ENCODE assay signal across 1 cellular context in genomic region chr7:2689343-2689847, GRCh38.
TF ChIP-seq lines count a peak whose summit lies in the region.

No MANE protein-coding gene starts in this region.

TF ChIP-seq in GM23338, 12 proteins besides CTCF, POLR2A, EP300 and RAD21:
- TF ChIP-seq POLR2AphosphoS5 (IDR thresholded peaks at IDR 0.05; ENCODE audit: low read depth) (no peak), ZNF462 (CRISPR knock-in tag; IDR thresholded peaks at IDR 0.05) (no peak), ETS1 (IDR thresholded peaks at IDR 0.05) (no peak), ZNF114 (CRISPR knock-in tag; IDR thresholded peaks at IDR 0.05) (no peak), EZH2phosphoT487 (IDR thresholded peaks at IDR 0.05; ENCODE audit: unreplicated experiment) (no peak), JUNB (IDR thresholded peaks at IDR 0.05; ENCODE audit: unreplicated experiment) (no peak), EZH2 (IDR thresholded peaks at IDR 0.05; ENCODE audit: low read depth, unreplicated experiment) (no peak), CREB1 (CRISPR knock-in tag; IDR thresholded peaks at IDR 0.05; ENCODE audit: low read depth) (no peak), ZNF331 (CRISPR knock-in tag; IDR thresholded peaks at IDR 0.05; ENCODE audit: low read depth) (no peak), STAT1 (IDR thresholded peaks at IDR 0.05; ENCODE audit: unreplicated experiment) (no peak), NANOG (IDR thresholded peaks at IDR 0.05; ENCODE audit: borderline replicate concordance) (no peak), REST (IDR thresholded peaks at IDR 0.05; ENCODE audit: unreplicated experiment) (no peak)
TF ChIP-seq in GM23338: peak in this region for 0.
